10 cellular contexts compared by ENCODE assay signal in genomic region chr17:6477831-6478383, GRCh38. TPM values are rescaled to one million over a fixed set of nuclear protein-coding genes. Genes with fewer than 3 reads are reported as not detected.
"Had no signal": no experiment of that assay in that cellular context is flagged by ENCODE, and none has a peak within 500 bp of the region (broad histone marks: within the 10 kb centered on the region; RNA-seq: fewer than 3 reads in every experiment).

No MANE protein-coding gene starts in this region.

- H2AFZ ChIP-seq: GM23248 had no signal

- H3K9me3 Mint-ChIP-seq: H9 had no signal

- H3K4me3 ChIP-seq: GM23248, K562 had no signal

- DNase-seq: GM23248, GOT3, H9, HCEC 1CT, KG1 had no signal

- H3K27ac ChIP-seq: GM23248, HL-60 had no signal

- FAIRE-seq: H54, HepG2, K562 had no signal

- H3K4me3 Mint-ChIP-seq: H9 had no signal

- H3K9ac ChIP-seq: GM23248 had no signal

- ATAC-seq: HepG2, K562 had no signal

RNA-seq across cellular contexts. Expression of gene AIPL1, which starts 43.0 kb away (rescaled TPM):
- total RNA-seq: GM23248, HepG2, HT1080, K562 had no signal
- polyA plus RNA-seq: GM23248, HepG2, K562 had no signal
